ENCODE assay signal across 8 cellular contexts in genomic region chr11:86955674-86956522, GRCh38. TPM values are rescaled to one million over a fixed set of nuclear protein-coding genes. Genes with fewer than 3 reads are reported as not detected.
DNase-seq lines count a peak whose midpoint lies in the region; ATAC-seq and TF ChIP-seq lines count a peak whose summit lies in the region.

No MANE protein-coding gene starts in this region.

- CTCF ChIA-PET in HCT116 (lab: Charles Lee): interaction anchor here (1.0 to 1.8 kb wide), 6 partner anchors 9 to 465 kb away, joined by 3 to 8 read pairs (median 4); no protein-coding TSS in a partner anchor

- no peaks in the 10 kb centered on the region for H3K36me3 ChIP-seq in HCT116 (ENCODE audit: control insufficient read depth in 1 of 2, insufficient read depth in 2 of 2, low read length in 2 of 2)
- H3K36me3 ChIP-seq in SU-DHL-6 (ENCODE audit: low read length): no peaks in the 10 kb centered on the region
- no peaks in the 10 kb centered on the region for H3K36me3 ChIP-seq in colonic mucosa

- POLR2A ChIA-PET in HCT116 (lab: Charles Lee): interaction anchor here (0.9 kb wide), 1 partner anchor 32 kb away, joined by 3 read pairs; no protein-coding TSS in a partner anchor

- H3K9me2 ChIP-seq in HCT116 (ENCODE audit: insufficient read depth): no peaks in the 10 kb centered on the region
- no peaks in the 10 kb centered on the region for H3K9me2 ChIP-seq in SU-DHL-6 (replicated peaks; ENCODE audit: insufficient read depth, low read length)

- H3F3A ChIP-seq in SU-DHL-6 (ENCODE audit: insufficient read depth): no peaks in the 10 kb centered on the region

- H3K9ac ChIP-seq in HCT116 (ENCODE audit: low read length) (peak overlapping the region; percentile 57), SU-DHL-6 (ENCODE audit: low read length) (peak overlapping the region; percentile 45), colonic mucosa (ENCODE audit: low read depth in 2 of 2, low read length in 2 of 2) (peak overlapping the region; percentile 53 to 86)

- H3K4me1 ChIP-seq in HCT116 (ENCODE audit: control insufficient read depth in 1 of 2, insufficient read depth in 2 of 2, low read length in 2 of 2) (peaks cover 3 to 19% of the 10 kb centered on the region in 2 experiments; a peak in 3 of 4 replicates), colonic mucosa (no peaks in the 10 kb centered on the region)

- H3K79me2 ChIP-seq in HCT116 (ENCODE audit: insufficient read depth, low read length): no peaks in the 10 kb centered on the region
- H3K79me2 ChIP-seq in SU-DHL-6 (ENCODE audit: insufficient read depth, low read length): no peaks in the 10 kb centered on the region

- ATAC-seq in HCT116: peak; percentile 76

- RAD21 ChIA-PET in HCT116 (lab: Charles Lee; ENCODE audit: low non-redundant PET in 1 of 2, low total read pairs in 2 of 2, uncharacterized antibody in 2 of 2, unreplicated experiment in 2 of 2): no interaction called here

- H3K4me2 ChIP-seq in HCT116 (ENCODE audit: low read length) (peak overlapping the region; percentile 94), SU-DHL-6 (ENCODE audit: low read depth, low read length, poor library complexity, severe bottlenecking) (peak overlapping the region; percentile 95)

- intact Hi-C loops in HCT116 (cut with micrococcal nuclease): loop anchor here (5.0 kb wide), 1 partner anchor 81 kb away; the partner anchor contains the start of gene TMEM135
- intact Hi-C loops in colonic mucosa (cut with DNase I): loop anchor here (10.0 kb wide), 1 partner anchor 79 kb away; the partner anchor contains the start of gene TMEM135

- H3K27me3 ChIP-seq in HCT116 (ENCODE audit: insufficient read depth, low read length) (no peaks in the 10 kb centered on the region), SU-DHL-6 (ENCODE audit: low read length) (no peaks in the 10 kb centered on the region), colonic mucosa (no peaks in the 10 kb centered on the region), layer of hippocampus (ENCODE audit: control insufficient read depth, insufficient read depth, low read length) (no peaks in the 10 kb centered on the region)

- no peak for TF ChIP-seq POLR2A in HCT116 (IDR thresholded peaks at IDR 0.05; ENCODE audit: borderline replicate concordance, extremely low read depth, insufficient read depth, insufficient read length)

- H3K9me3 ChIP-seq in HCT116 (ENCODE audit: control insufficient read depth in 1 of 2, insufficient read depth in 1 of 2, low read depth in 1 of 2, low read length in 2 of 2): no peaks in the 10 kb centered on the region
- H3K9me3 ChIP-seq in SU-DHL-6 (ENCODE audit: insufficient read depth, low read length): no peaks in the 10 kb centered on the region
- H3K9me3 ChIP-seq in colonic mucosa: no peaks in the 10 kb centered on the region

- H2AFZ ChIP-seq in HCT116 (ENCODE audit: low read depth, low read length, poor library complexity, severe bottlenecking) (peak overlapping the region; percentile 98), SU-DHL-6 (ENCODE audit: low read depth, low read length, severe bottlenecking) (peak overlapping the region; percentile 97)

- TF ChIP-seq CTCF in HCT116 (IDR thresholded peaks at IDR 0.05 in 2 of 3, conservative IDR thresholded peaks at IDR 0.05 in 1 of 3; ENCODE audit: borderline replicate concordance in 1 of 3, insufficient read depth in 1 of 3, low read depth in 2 of 3, low read length in 2 of 3): peak in 1 of 3 experiments; percentile 33; a peak in 2 of 6 replicates
- no peak for TF ChIP-seq CTCF in SU-DHL-6 (IDR thresholded peaks at IDR 0.05; ENCODE audit: insufficient read depth, low read length, poor library complexity, severe bottlenecking)
- TF ChIP-seq CTCF in colonic mucosa (IDR thresholded peaks at IDR 0.05): no peak

- H3K4me3 ChIP-seq in HCT116 (replicated peaks in 1 of 2; ENCODE audit: low read depth in 1 of 2, low read length in 2 of 2) (peak overlapping the region; percentile 66 to 71), SU-DHL-6 (ENCODE audit: insufficient read depth, low read length, poor library complexity, severe bottlenecking) (peak overlapping the region; percentile 63), colonic mucosa (peak overlapping the region; percentile 84)

- H3K27ac ChIP-seq in HCT116 (ENCODE audit: low read depth, low read length) (peak overlapping the region; percentile 60), SU-DHL-6 (ENCODE audit: low read depth, low read length) (no peak overlapping the region), colonic mucosa (peak overlapping the region; percentile 95), layer of hippocampus (ENCODE audit: low read depth, low read length) (peak overlapping the region; percentile 66)

- BruUV-seq in HCT116 (replicated peaks; lab: Mats Ljungman, UMichigan): no TSS peak

- peak; percentile 40 for TF ChIP-seq RAD21 in HCT116 (IDR thresholded peaks at IDR 0.05; ENCODE audit: low read depth)

- peak; percentile 21 for DNase-seq in activated naive CD4-positive, alpha-beta T cell treated with Interleukin-2 at 50 U/mL for 16 hours
- DNase-seq in activated naive CD4-positive, alpha-beta T cell (lab: John Stamatoyannopoulos, UW): no peak
- DNase-seq in HCT116 (ENCODE audit: low read depth, low spot score): peak; percentile 34
- peak; percentile 46 to 59 for DNase-seq in Kasumi-1 (lab: John Stamatoyannopoulos, UW)
- DNase-seq in colonic mucosa: peak; percentile 79
- peak; percentile 5 for DNase-seq in stimulated activated CD4-positive, alpha-beta T cell treated with anti-CD3 and anti-CD28 coated beads, Interleukin-4, amount 100 ng/mL, for 24 hours

- H4K20me1 ChIP-seq in HCT116 (ENCODE audit: insufficient read depth): no peaks in the 10 kb centered on the region
- no peaks in the 10 kb centered on the region for H4K20me1 ChIP-seq in SU-DHL-6 (ENCODE audit: low read depth, low read length)

TF ChIP-seq in HCT116, 20 proteins besides CTCF, POLR2A, EP300 and RAD21 (continues in another document):
- TF ChIP-seq EZH2 (IDR thresholded peaks at IDR 0.05) (no peak), ZFX (IDR thresholded peaks at IDR 0.05) (no peak), SP1 (IDR thresholded peaks at IDR 0.05; ENCODE audit: low read depth) (no peak), CBX3 (IDR thresholded peaks at IDR 0.05; ENCODE audit: low read depth) (no peak), POLR2AphosphoS5 (IDR thresholded peaks at IDR 0.05; ENCODE audit: low read depth, low read length) (peak; percentile 56), EGR1 (IDR thresholded peaks at IDR 0.05; ENCODE audit: low read depth) (peak; percentile 61), ZBTB33 (IDR thresholded peaks at IDR 0.05; ENCODE audit: extremely low read depth, insufficient replicate concordance, low read length) (no peak), CEBPB (IDR thresholded peaks at IDR 0.05; ENCODE audit: low read depth) (no peak), ZNF274 (IDR thresholded peaks at IDR 0.05; ENCODE audit: low read depth, low read length) (no peak), ATF3 (IDR thresholded peaks at IDR 0.05) (no peak), SIN3A (IDR thresholded peaks at IDR 0.05; ENCODE audit: low read depth) (no peak; the same call in 1 of the 2 replicates), EZH2phosphoT487 (IDR thresholded peaks at IDR 0.05; ENCODE audit: borderline replicate concordance) (no peak), TCF7L2 (IDR thresholded peaks at IDR 0.05; ENCODE audit: borderline replicate concordance, extremely low read depth, insufficient read depth, insufficient read length) (no peak), REST (IDR thresholded peaks at IDR 0.05; ENCODE audit: low read depth) (no peak), YY1 (IDR thresholded peaks at IDR 0.05; ENCODE audit: extremely low read depth, insufficient replicate concordance, low read depth, low read length) (no peak)

RNA-seq across cellular contexts. Expression of gene FZD4, which starts 0.7 kb away (rescaled TPM):
- 4.4 TPM for total RNA-seq in HCT116 (2021; ENCODE audit: unreplicated experiment)
- polyA plus RNA-seq in HCT116 (2012): 1.0 and 1.5 TPM in 2 replicates
- 1 to 10 TPM; 4.3 to 6.7 TPM for total RNA-seq in colonic mucosa

Comparison
In these comparisons a context has a peak if more than half of its experiments do, and no peak if none do; other contexts are left out.
1. DNase-seq: peak in activated naive CD4-positive, alpha-beta T cell treated with Interleukin-2 at 50 U/mL for 16 hours (single experiment), HCT116 (single experiment), Kasumi-1 (2 of 2), colonic mucosa (single experiment) and stimulated activated CD4-positive, alpha-beta T cell treated with anti-CD3 and anti-CD28 coated beads, Interleukin-4, amount 100 ng/mL, for 24 hours (single experiment); none in activated naive CD4-positive, alpha-beta T cell (0 of 4).
2. Peak in every context shown above with its lines, with median percentiles within 50 percentile points of each other: H3K4me3 ChIP-seq and H3K9ac ChIP-seq.